19 cellular contexts compared by ENCODE assay signal in genomic region chr4:154030152-154030551, GRCh38.
DNase-seq lines count a peak whose midpoint lies in the region; ATAC-seq and TF ChIP-seq lines count a peak whose summit lies in the region.
"Had no signal": no experiment of that assay in that cellular context is flagged by ENCODE, and none has a peak within 500 bp of the region (broad histone marks: within the 10 kb centered on the region; RNA-seq: fewer than 3 reads in every experiment).

No MANE protein-coding gene starts in this region.

- CTCF ChIA-PET in PC-3 (lab: Charles Lee) = no interaction called here

- no peak overlapping the region for H2AK5ac ChIP-seq in H9 (ENCODE audit: insufficient read length, low read length)

- no peak for TF ChIP-seq CTCF in H9 (conservative IDR thresholded peaks at IDR 0.05)
- no peak for TF ChIP-seq CTCF in kidney epithelial cell (IDR thresholded peaks at IDR 0.05; ENCODE audit: insufficient read depth, low read length, poor library complexity, severe bottlenecking)
- TF ChIP-seq CTCF in neural progenitor cell (IDR thresholded peaks at IDR 0.05) = no peak
- no peak for TF ChIP-seq CTCF in PC-3 (conservative IDR thresholded peaks at IDR 0.05; ENCODE audit: low read depth, low read length)

- no peak overlapping the region for H4K91ac ChIP-seq in H9 (ENCODE audit: insufficient read length, low read depth, low read length)

- peak overlapping the region in 1 of 2 experiments; percentile 17; a peak in 1 of 5 replicates for H3K4me3 Mint-ChIP-seq in H9
- H3K4me3 Mint-ChIP-seq in neural progenitor cell = no peak overlapping the region
- H3K4me3 Mint-ChIP-seq: CD4-positive, alpha-beta T cell; HFFc6 had no signal

- H3K9ac ChIP-seq in H9 (ENCODE audit: extremely low read depth, insufficient read length, low read length) (no peak overlapping the region), neural progenitor cell (no peak overlapping the region), PC-3 (ENCODE audit: low read length) (no peak overlapping the region)
- H3K9ac ChIP-seq: GM23248 had no signal

- no peak overlapping the region for H3K4me2 ChIP-seq in H9 (ENCODE audit: insufficient read depth, insufficient read length, low read length)
- H3K4me2 ChIP-seq in neural progenitor cell = no peak overlapping the region
- H3K4me2 ChIP-seq in PC-3 (ENCODE audit: low read length) = no peak overlapping the region

- H3K9me2 ChIP-seq in PC-3 (replicated peaks; ENCODE audit: low read length) = no peaks in the 10 kb centered on the region

- H3K23ac ChIP-seq in H9 (ENCODE audit: insufficient read length, low read depth, low read length) = no peak overlapping the region

- H3K27me3 Mint-ChIP-seq in H9 (ENCODE audit: low read depth) (no peaks in the 10 kb centered on the region), neural progenitor cell (ENCODE audit: insufficient read depth, low read depth) (peaks cover 6% of the 10 kb centered on the region)

- H4K8ac ChIP-seq in H9 (replicated peaks; ENCODE audit: insufficient read length, low read depth, low read length) = no peak overlapping the region

- H2BK5ac ChIP-seq in H9 (ENCODE audit: insufficient read length, low read length) = no peak overlapping the region

- no peak overlapping the region for H3K14ac ChIP-seq in H9 (ENCODE audit: insufficient read depth, low read length)

- H3K56ac ChIP-seq in H9 (ENCODE audit: insufficient read length, low read depth, low read length) = no peak overlapping the region

- H3K36me3 ChIP-seq in kidney epithelial cell (ENCODE audit: control insufficient read depth, insufficient read depth, low read length) (no peaks in the 10 kb centered on the region), neural progenitor cell (peaks cover 9% of the 10 kb centered on the region), PC-3 (ENCODE audit: low read depth, low read length) (no peaks in the 10 kb centered on the region)
- H3K36me3 ChIP-seq: BE2C had no signal

- no peaks in the 10 kb centered on the region for H4K20me1 ChIP-seq in H9 (ENCODE audit: control insufficient read depth, insufficient read depth, insufficient read length)
- no peaks in the 10 kb centered on the region for H4K20me1 ChIP-seq in neural progenitor cell (ENCODE audit: low read depth)
- H4K20me1 ChIP-seq in PC-3 (ENCODE audit: low read length) = no peaks in the 10 kb centered on the region

- no CpG with 5 or more reads among the region's 2 CpGs for WGBS in H9 (ENCODE audit: extremely low coverage, insufficient read length, low lambda C conversion rate)

- H2AFZ ChIP-seq in H9 (ENCODE audit: low read length) = no peak overlapping the region
- H2AFZ ChIP-seq in neural progenitor cell (replicated peaks) = no peak overlapping the region
- H2AFZ ChIP-seq in PC-3 (ENCODE audit: low read length) = no peak overlapping the region
- H2AFZ ChIP-seq: GM23248 had no signal

- H3F3A ChIP-seq in neural progenitor cell (ENCODE audit: low read depth) (no peaks in the 10 kb centered on the region), PC-3 (ENCODE audit: low read length, unreplicated experiment) (no peaks in the 10 kb centered on the region)

- no peak overlapping the region for H2BK12ac ChIP-seq in H9 (ENCODE audit: insufficient read length, low read depth, low read length)

- intact Hi-C loops in PC-3 (cut with micrococcal nuclease) = no loop called here

- no peak for ATAC-seq in PC-3
- ATAC-seq: HCT116, K562 had no signal

- H3K27ac Mint-ChIP-seq in H9 (peak overlapping the region in 2 of 3 experiments; percentile 41 to 56; a peak in 2 of 7 replicates), neural progenitor cell (peak overlapping the region; percentile 67)
- H3K27ac Mint-ChIP-seq: CD4-positive, alpha-beta T cell; HFFc6 had no signal

- H3K9me3 Mint-ChIP-seq in H9 = peaks cover 10 to 13% of the 10 kb centered on the region in 2 experiments; a peak in 4 of 5 replicates
- H3K9me3 Mint-ChIP-seq in neural progenitor cell = peaks cover 10% of the 10 kb centered on the region

- no peak overlapping the region for H3K27ac ChIP-seq in H9 (ENCODE audit: insufficient read length, low read depth, low read length)
- no peak overlapping the region for H3K27ac ChIP-seq in neural progenitor cell
- H3K27ac ChIP-seq in PC-3 (ENCODE audit: low read length) = no peak overlapping the region
- H3K27ac ChIP-seq: GM23248, HL-60 had no signal

- H2BK20ac ChIP-seq in H9 (ENCODE audit: low read depth, low read length, poor library complexity, severe bottlenecking) = no peak overlapping the region

- H3K4me1 ChIP-seq in H9 (ENCODE audit: insufficient read depth, low read length) (peaks cover 9% of the 10 kb centered on the region), neural progenitor cell (peaks cover 34% of the 10 kb centered on the region), PC-3 (ENCODE audit: insufficient read depth, low read length) (no peaks in the 10 kb centered on the region)
- H3K4me1 ChIP-seq: BE2C, Caco-2 had no signal

- H3K4me1 Mint-ChIP-seq in H9 (peaks cover 24 to 26% of the 10 kb centered on the region in 2 experiments), neural progenitor cell (peaks cover 22% of the 10 kb centered on the region)

- H3K27me3 ChIP-seq in H9 (ENCODE audit: insufficient read depth, low read length) (no peaks in the 10 kb centered on the region), kidney epithelial cell (ENCODE audit: control insufficient read depth, insufficient read depth, low read length) (no peaks in the 10 kb centered on the region), neural progenitor cell (no peaks in the 10 kb centered on the region), PC-3 (ENCODE audit: low read length) (peaks cover 20% of the 10 kb centered on the region)
- H3K27me3 ChIP-seq: BE2C had no signal

- no peak overlapping the region for H4K5ac ChIP-seq in H9 (ENCODE audit: insufficient read length, low read depth, low read length)

- no peak overlapping the region for H2BK15ac ChIP-seq in H9 (ENCODE audit: low read depth, low read length)

- H3K4me3 ChIP-seq in kidney epithelial cell (ENCODE audit: low read depth, low read length) (no peak overlapping the region), neural progenitor cell (no peak overlapping the region), PC-3 (ENCODE audit: low read length) (no peak overlapping the region)
- H3K4me3 ChIP-seq: GM23248, K562 had no signal

- no peak overlapping the region for H3T11ph ChIP-seq in H9 (ENCODE audit: low read length)

- H2BK120ac ChIP-seq in H9 (ENCODE audit: low read depth, low read length, poor library complexity, severe bottlenecking) = no peak overlapping the region

- H3K79me2 ChIP-seq in H9 (ENCODE audit: insufficient read depth, low read length) = no peaks in the 10 kb centered on the region
- H3K79me2 ChIP-seq in neural progenitor cell (ENCODE audit: low read depth) = no peaks in the 10 kb centered on the region
- no peaks in the 10 kb centered on the region for H3K79me2 ChIP-seq in PC-3 (ENCODE audit: low read length)

- no peak overlapping the region for H3K18ac ChIP-seq in H9 (ENCODE audit: insufficient read length, low read depth, low read length)

- H3K79me1 ChIP-seq in H9 (ENCODE audit: insufficient read depth, low read depth, low read length, poor library complexity, severe bottlenecking) = no peaks in the 10 kb centered on the region

- H3K9me3 ChIP-seq in H9 (ENCODE audit: control insufficient read depth, low read depth, low read length) (no peaks in the 10 kb centered on the region), neural progenitor cell (ENCODE audit: low read depth) (no peaks in the 10 kb centered on the region), PC-3 (ENCODE audit: low read length) (no peaks in the 10 kb centered on the region)
- H3K9me3 ChIP-seq: BE2C, Caco-2 had no signal

- POLR2A ChIA-PET in PC-3 (lab: Charles Lee; ENCODE audit: unreplicated experiment) = no interaction called here

- H3K36me3 Mint-ChIP-seq in H9 (ENCODE audit: insufficient read depth in 1 of 3, low read depth in 3 of 3) = peaks cover 7 to 9% (median 8%) of the 10 kb centered on the region in 3 experiments
- peaks cover 7% of the 10 kb centered on the region for H3K36me3 Mint-ChIP-seq in neural progenitor cell

- no TSS peak for BruUV-seq in PC-3 (replicated peaks; lab: Mats Ljungman, UMichigan)

- no peaks in the 10 kb centered on the region for H3K23me2 ChIP-seq in H9 (ENCODE audit: insufficient read length, low read depth, low read length, poor library complexity, severe bottlenecking)

- DNase-seq in H9 (no peak), NCI-H748 treated with DMSO at 0.1 percent for 48 hours (lab: John Stamatoyannopoulos, UW) (peak; percentile 30), kidney epithelial cell (ENCODE audit: low read depth) (peak; percentile 5), neural progenitor cell (ENCODE audit: low spot score) (no peak), NCI-H2227 treated with DMSO at 0.1 percent for 48 hours (lab: John Stamatoyannopoulos, UW) (no peak), SHP77 treated with DMSO at 0.1 percent for 48 hours (lab: John Stamatoyannopoulos, UW) (no peak), PC-3 (no peak)
- DNase-seq in stimulated activated CD4-positive, alpha-beta T cell treated with anti-CD3 and anti-CD28 coated beads, Interleukin-1b, Interleukin-23, amount 100 ng/mL, for 48 hours = no peak
- DNase-seq: ACHN; BE2C; C1 segment of cervical spinal cord; CD4-positive, alpha-beta T cell; HFFc6; IMR-90 had no signal

- H3K4ac ChIP-seq in H9 (ENCODE audit: low read depth, low read length) = no peak overlapping the region

Comparison
In these comparisons a context has a peak if more than half of its experiments do, and no peak if none do; other contexts are left out.
1. DNase-seq: peak in NCI-H748 treated with DMSO at 0.1 percent for 48 hours (single experiment) and kidney epithelial cell (single experiment); none in H9 (single experiment), neural progenitor cell (single experiment), NCI-H2227 treated with DMSO at 0.1 percent for 48 hours (single experiment), SHP77 treated with DMSO at 0.1 percent for 48 hours (single experiment), stimulated activated CD4-positive, alpha-beta T cell treated with anti-CD3 and anti-CD28 coated beads, Interleukin-1b, Interleukin-23, amount 100 ng/mL, for 48 hours (single experiment) and PC-3 (single experiment).